In the genomic region with DNA sequence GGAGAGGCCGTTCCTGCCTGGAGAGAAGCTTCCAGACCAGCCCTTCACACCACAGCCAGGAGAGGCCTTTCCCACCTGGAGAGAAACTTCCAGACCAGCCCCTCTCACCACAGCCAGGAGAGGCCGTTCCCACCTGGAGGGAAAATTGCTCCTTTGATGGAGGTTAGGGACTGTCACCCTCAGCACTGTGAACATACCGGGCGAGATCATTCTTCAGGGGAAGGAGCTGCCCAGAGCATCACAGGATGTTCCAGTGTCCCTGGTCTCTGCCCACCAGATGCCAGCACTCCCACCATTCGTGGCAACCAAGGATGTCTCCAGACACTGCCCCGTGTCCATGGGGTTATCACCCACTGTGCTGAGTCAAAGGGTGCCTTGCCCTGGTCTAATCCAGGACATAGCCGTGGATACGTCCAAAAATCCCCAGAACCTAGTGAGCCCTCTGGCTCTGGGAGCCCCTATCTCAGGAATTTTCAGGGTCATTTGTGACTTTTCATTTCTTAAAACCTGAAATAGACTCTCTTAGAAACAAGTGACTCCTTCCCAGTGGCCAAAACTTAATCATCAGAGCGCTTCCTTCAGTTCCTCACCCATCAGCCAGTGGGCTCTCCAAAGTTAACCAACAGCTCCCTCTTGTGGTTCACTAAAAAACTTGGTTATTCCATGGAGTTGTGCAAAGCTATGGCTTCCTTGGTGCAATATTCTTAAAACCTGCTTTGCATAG, we compare ENCODE assay signal across 8 cellular contexts.
A peak's percentile ranks its signal among the peaks of the same experiment; 100 is the strongest.
DNase-seq lines count a peak whose midpoint lies in the region; ATAC-seq and TF ChIP-seq lines count a peak whose summit lies in the region.
"Had no signal": no experiment of that assay in that cellular context is flagged by ENCODE, and none has a peak within 500 bp of the region (broad histone marks: within the 10 kb centered on the region; RNA-seq: fewer than 3 reads in every experiment).

No MANE protein-coding gene starts in this region.

- H3K4me3 ChIP-seq in HCT116 (replicated peaks in 1 of 2; ENCODE audit: low read depth in 1 of 2, low read length in 2 of 2) (no peak overlapping the region), heart right ventricle (no peak overlapping the region)

- no TSS peak for BruUV-seq in HCT116 (replicated peaks; lab: Mats Ljungman, UMichigan)

- H3K79me2 ChIP-seq in HCT116 (ENCODE audit: insufficient read depth, low read length): no peaks in the 10 kb centered on the region

- H4K20me1 ChIP-seq in HCT116 (ENCODE audit: insufficient read depth): no peaks in the 10 kb centered on the region

- no peaks in the 10 kb centered on the region for H3K9me2 ChIP-seq in HCT116 (ENCODE audit: insufficient read depth)

- intact Hi-C loops in HCT116 (cut with micrococcal nuclease): loop anchor here (1.0 to 10.0 kb wide), 5 partner anchors 412 to 1558 kb away; partner anchors contain the start of gene STK32B
- intact Hi-C loops in activated T-helper 1 cell treated with anti-CD3 and anti-CD28 coated beads, Interleukin-12 subunit alpha, Interleukin-12 subunit beta, Interleukin-2, Interleukin-4 antibody, amounts not matched to agents 30 ng/mL and 10 ng/mL and 1 ng/mL, durations not matched to agents 14 hours and 24 hours and 36 hours (cut with micrococcal nuclease): loop anchor here (1.0 to 2.0 kb wide), 2 partner anchors 762 to 817 kb away; partner anchors contain the start of gene STK32B
- intact Hi-C loops in heart right ventricle (cut with DNase I): loop anchor here in 8 of 10 donors (2.0 to 10.0 kb wide), 8 partner anchors 758 to 1328 kb away; partner anchors contain the start of gene STK32B (in 5 of the 8)

- peak; percentile 87 for TF ChIP-seq RAD21 in HCT116 (IDR thresholded peaks at IDR 0.05; ENCODE audit: low read depth)

- ATAC-seq in HCT116 (peak; percentile 95), heart right ventricle (peak in 7 of 8 donors; percentile 68 to 80 (median 72))

- peak overlapping the region; percentile 73 for H2AFZ ChIP-seq in HCT116 (ENCODE audit: low read depth, low read length, poor library complexity, severe bottlenecking)

- H3K27me3 Mint-ChIP-seq in activated T-helper 1 cell treated with anti-CD3 and anti-CD28 coated beads, Interleukin-12 subunit alpha, Interleukin-12 subunit beta, Interleukin-2, Interleukin-4 antibody, amounts not matched to agents 30 ng/mL and 10 ng/mL and 1 ng/mL, durations not matched to agents 14 hours and 24 hours and 36 hours (ENCODE audit: insufficient read depth): peaks cover 2% of the 10 kb centered on the region
- H3K27me3 Mint-ChIP-seq: activated naive CD4-positive, alpha-beta T cell treated with anti-CD3 and anti-CD28 coated beads, Interleukin-2, amount 50 U/mL, for 24 hours had no signal

- TF ChIP-seq CTCF in HCT116 (IDR thresholded peaks at IDR 0.05 in 2 of 3, conservative IDR thresholded peaks at IDR 0.05 in 1 of 3; ENCODE audit: borderline replicate concordance in 1 of 3, insufficient read depth in 1 of 3, low read depth in 2 of 3, low read length in 2 of 3): peak; percentile 74 to 81 (median 78)
- peak; percentile 50 to 81 (median 71) for TF ChIP-seq CTCF in heart right ventricle (IDR thresholded peaks at IDR 0.05)

- no peaks in the 10 kb centered on the region for H3K36me3 Mint-ChIP-seq in activated T-helper 1 cell treated with anti-CD3 and anti-CD28 coated beads, Interleukin-12 subunit alpha, Interleukin-12 subunit beta, Interleukin-2, Interleukin-4 antibody, amounts not matched to agents 30 ng/mL and 10 ng/mL and 1 ng/mL, durations not matched to agents 14 hours and 24 hours and 36 hours (ENCODE audit: low read depth)
- H3K36me3 Mint-ChIP-seq: activated naive CD4-positive, alpha-beta T cell treated with anti-CD3 and anti-CD28 coated beads, Interleukin-2, amount 50 U/mL, for 24 hours had no signal

- no peaks in the 10 kb centered on the region for H3K9me3 Mint-ChIP-seq in activated T-helper 1 cell treated with anti-CD3 and anti-CD28 coated beads, Interleukin-12 subunit alpha, Interleukin-12 subunit beta, Interleukin-2, Interleukin-4 antibody, amounts not matched to agents 30 ng/mL and 10 ng/mL and 1 ng/mL, durations not matched to agents 14 hours and 24 hours and 36 hours
- H3K9me3 Mint-ChIP-seq: activated naive CD4-positive, alpha-beta T cell treated with anti-CD3 and anti-CD28 coated beads, Interleukin-2, amount 50 U/mL, for 24 hours had no signal

- H3K27ac ChIP-seq in HCT116 (ENCODE audit: low read depth, low read length) (no peak overlapping the region), heart right ventricle (no peak overlapping the region)

- no peaks in the 10 kb centered on the region for H3K36me3 ChIP-seq in HCT116 (ENCODE audit: control insufficient read depth in 1 of 2, insufficient read depth in 2 of 2, low read length in 2 of 2)
- peaks cover 0 to 52% (median 6%) of the 10 kb centered on the region in 9 donors for H3K36me3 ChIP-seq in heart right ventricle

- RAD21 ChIA-PET in HCT116 (lab: Charles Lee; ENCODE audit: low non-redundant PET in 1 of 2, low total read pairs in 2 of 2, uncharacterized antibody in 2 of 2, unreplicated experiment in 2 of 2): interaction anchor here (0.7 to 1.0 kb wide), 2 partner anchors 9 to 177 kb away, joined by 3 to 6 read pairs; no protein-coding TSS in a partner anchor

- CTCF ChIA-PET in HCT116 (lab: Charles Lee): interaction anchor here (0.6 to 1.6 kb wide), 14 partner anchors 9 to 818 kb away, joined by 3 to 26 read pairs (median 4); partner anchors contain the start of gene STK32B

- H3K4me3 Mint-ChIP-seq in activated T-helper 1 cell treated with anti-CD3 and anti-CD28 coated beads, Interleukin-12 subunit alpha, Interleukin-12 subunit beta, Interleukin-2, Interleukin-4 antibody, amounts not matched to agents 30 ng/mL and 10 ng/mL and 1 ng/mL, durations not matched to agents 14 hours and 24 hours and 36 hours: no peak overlapping the region
- H3K4me3 Mint-ChIP-seq: activated naive CD4-positive, alpha-beta T cell treated with anti-CD3 and anti-CD28 coated beads, Interleukin-2, amount 50 U/mL, for 24 hours had no signal

- H3K9me3 ChIP-seq in HCT116 (ENCODE audit: control insufficient read depth in 1 of 2, insufficient read depth in 1 of 2, low read depth in 1 of 2, low read length in 2 of 2) (no peaks in the 10 kb centered on the region), heart right ventricle (peaks cover 0 to 13% (median 0%) of the 10 kb centered on the region in 11 donors)

- peak; percentile 50 for DNase-seq in GDM1 (lab: John Stamatoyannopoulos, UW)
- DNase-seq in HCT116 (ENCODE audit: low read depth, low spot score): peak; percentile 62
- DNase-seq in NCI-H2171 treated with DMSO at 0.1 percent for 48 hours (lab: John Stamatoyannopoulos, UW): peak; percentile 57
- peak; percentile 9 for DNase-seq in activated T-helper 1 cell treated with anti-CD3 and anti-CD28 coated beads, Interleukin-12 subunit alpha, Interleukin-12 subunit beta, Interleukin-2, Interleukin-4 antibody, amounts not matched to agents 30 ng/mL and 10 ng/mL and 1 ng/mL, durations not matched to agents 14 hours and 24 hours and 36 hours (ENCODE audit: low spot score)
- DNase-seq in heart right ventricle: peak in 1 of 2 donors; percentile 52
- DNase-seq in renal cortical epithelial cell (ENCODE audit: low read depth): peak; percentile 68
- DNase-seq in activated CD8-positive, alpha-beta memory T cell treated with anti-CD3 and anti-CD28 coated beads, Interleukin-2, amount 50 U/mL, for 4 hours: no peak

- no peaks in the 10 kb centered on the region for H3K27me3 ChIP-seq in HCT116 (ENCODE audit: insufficient read depth, low read length)
- no peaks in the 10 kb centered on the region for H3K27me3 ChIP-seq in heart right ventricle

- no peaks in the 10 kb centered on the region for H3K4me1 ChIP-seq in HCT116 (ENCODE audit: control insufficient read depth in 1 of 2, insufficient read depth in 2 of 2, low read length in 2 of 2)
- no peaks in the 10 kb centered on the region for H3K4me1 ChIP-seq in heart right ventricle

- H3K4me2 ChIP-seq in HCT116 (ENCODE audit: low read length): no peak overlapping the region

- WGBS in heart right ventricle, 2 donors: 77 to 82% methylated on average over 9 of the region's 9 CpGs

- no peaks in the 10 kb centered on the region for H3K4me1 Mint-ChIP-seq in activated T-helper 1 cell treated with anti-CD3 and anti-CD28 coated beads, Interleukin-12 subunit alpha, Interleukin-12 subunit beta, Interleukin-2, Interleukin-4 antibody, amounts not matched to agents 30 ng/mL and 10 ng/mL and 1 ng/mL, durations not matched to agents 14 hours and 24 hours and 36 hours (ENCODE audit: low read depth)
- H3K4me1 Mint-ChIP-seq: activated naive CD4-positive, alpha-beta T cell treated with anti-CD3 and anti-CD28 coated beads, Interleukin-2, amount 50 U/mL, for 24 hours had no signal

- POLR2A ChIA-PET in HCT116 (lab: Charles Lee): interaction anchor here (0.9 kb wide), 1 partner anchor 59 kb away, joined by 3 read pairs; no protein-coding TSS in a partner anchor

- no peak overlapping the region for H3K9ac ChIP-seq in HCT116 (ENCODE audit: low read length)

- H3K27ac Mint-ChIP-seq in activated T-helper 1 cell treated with anti-CD3 and anti-CD28 coated beads, Interleukin-12 subunit alpha, Interleukin-12 subunit beta, Interleukin-2, Interleukin-4 antibody, amounts not matched to agents 30 ng/mL and 10 ng/mL and 1 ng/mL, durations not matched to agents 14 hours and 24 hours and 36 hours: no peak overlapping the region
- H3K27ac Mint-ChIP-seq: activated naive CD4-positive, alpha-beta T cell treated with anti-CD3 and anti-CD28 coated beads, Interleukin-2, amount 50 U/mL, for 24 hours had no signal

- no peak for TF ChIP-seq POLR2A in HCT116 (IDR thresholded peaks at IDR 0.05; ENCODE audit: borderline replicate concordance, extremely low read depth, insufficient read depth, insufficient read length)

TF ChIP-seq in HCT116, 20 proteins besides CTCF, POLR2A, EP300 and RAD21 (continues in another document):
- TF ChIP-seq TCF7L2 (IDR thresholded peaks at IDR 0.05; ENCODE audit: borderline replicate concordance, extremely low read depth, insufficient read depth, insufficient read length): no peak
